Comparison of ENCODE assay signal across 25 cellular contexts in the genomic region with DNA sequence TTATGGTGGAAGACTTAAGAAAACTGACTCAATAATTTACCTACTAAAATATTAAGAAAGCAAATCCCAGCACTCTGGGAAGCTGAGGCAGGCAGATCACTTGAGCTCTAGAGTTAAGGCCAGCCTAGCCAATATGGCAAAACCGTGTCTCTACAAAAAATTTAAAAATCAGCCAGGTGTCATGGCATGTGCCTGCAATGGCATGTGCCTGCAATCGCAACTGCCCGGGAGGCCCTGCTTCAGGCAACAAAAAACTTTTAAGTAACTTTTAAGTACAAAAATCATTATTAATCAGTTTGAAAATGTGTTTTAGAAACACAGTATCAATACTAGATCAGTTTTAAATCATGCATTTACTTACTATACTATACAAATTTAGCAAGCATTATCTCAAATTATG. TPM values are rescaled to one million over a fixed set of nuclear protein-coding genes. Genes with fewer than 3 reads are reported as not detected.
A peak's percentile ranks its signal among the peaks of the same experiment; 100 is the strongest.
DNase-seq lines count a peak whose midpoint lies in the region; ATAC-seq and TF ChIP-seq lines count a peak whose summit lies in the region.
"Had no signal": no experiment of that assay in that cellular context is flagged by ENCODE, and none has a peak within 500 bp of the region (broad histone marks: within the 10 kb centered on the region; RNA-seq: fewer than 3 reads in every experiment).

No MANE protein-coding gene starts in this region.

- TF ChIP-seq RAD21 in IMR-90 (IDR thresholded peaks at IDR 0.05; ENCODE audit: low read length) = no peak

- no peak overlapping the region for H3K23ac ChIP-seq in IMR-90 (ENCODE audit: low read depth, low read length)
- H3K23ac ChIP-seq in trophoblast cell (ENCODE audit: low read length) = no peak overlapping the region

- CTCF ChIA-PET in IMR-90 (lab: Yijun Ruan, JAX) = no interaction called here

- H3K4me2 ChIP-seq in IMR-90 (ENCODE audit: low read depth, low read length) (no peak overlapping the region), trophoblast cell (ENCODE audit: low read length) (no peak overlapping the region)
- H3K4me2 ChIP-seq: BLaER1 had no signal

- H4K12ac ChIP-seq in trophoblast cell (ENCODE audit: low read depth, low read length) = no peak overlapping the region

- BruUV-seq in IMR-90 (replicated peaks; lab: Mats Ljungman, UMichigan) = no TSS peak

- no peak overlapping the region for H2BK12ac ChIP-seq in trophoblast cell (ENCODE audit: low read length)

- H3K36me3 Mint-ChIP-seq in endodermal cell (ENCODE audit: low read depth) = peaks cover 32% of the 10 kb centered on the region

- H2BK5ac ChIP-seq in IMR-90 (ENCODE audit: low read depth, low read length, poor library complexity, severe bottlenecking) (peak overlapping the region; percentile 10), trophoblast cell (ENCODE audit: low read depth, low read length, poor library complexity) (no peak overlapping the region)

- H4K8ac ChIP-seq in IMR-90 (ENCODE audit: low read depth in 2 of 2, low read length in 2 of 2) (peak overlapping the region in 1 of 2 experiments; percentile 37; a peak in 1 of 4 replicates), trophoblast cell (ENCODE audit: low read depth, low read length) (no peak overlapping the region)

- H3K4me1 ChIP-seq in IMR-90 (ENCODE audit: control insufficient read depth, insufficient read depth, low read length) (peaks cover 7% of the 10 kb centered on the region), endodermal cell (ENCODE audit: control insufficient read depth, insufficient read depth, low read length) (no peaks in the 10 kb centered on the region), trophoblast cell (ENCODE audit: control insufficient read depth in 1 of 2, insufficient read depth in 2 of 2, low read length in 2 of 2) (no peaks in the 10 kb centered on the region)
- H3K4me1 ChIP-seq: BE2C, BLaER1 had no signal

- dilution Hi-C loops in IMR-90 (cut with HindIII; ENCODE audit: low sequenced_read_pairs, unreplicated experiment) = no loop called here

- ATAC-seq in IMR-90 (ENCODE audit: low read depth) (no peak), HG02870 (IDR thresholded peaks at IDR 0.05; ENCODE audit: unreplicated experiment) (no peak)
- ATAC-seq: GM12878 had no signal

- H3K4me3 ChIP-seq in IMR-90 (ENCODE audit: insufficient read depth, low read depth, low read length) (no peak overlapping the region), endodermal cell (ENCODE audit: low read length) (no peak overlapping the region), trophoblast cell (ENCODE audit: low read depth, low read length) (no peak overlapping the region)
- H3K4me3 ChIP-seq: BLaER1, GM12878 had no signal

- H2BK120ac ChIP-seq in IMR-90 (ENCODE audit: low read depth, low read length) (no peak overlapping the region), trophoblast cell (ENCODE audit: insufficient read depth, low read length, poor library complexity) (no peak overlapping the region)

- H2AFZ ChIP-seq in IMR-90 (replicated peaks; ENCODE audit: low read length, poor library complexity) = no peak overlapping the region
- no peak overlapping the region for H2AFZ ChIP-seq in trophoblast cell (ENCODE audit: insufficient read depth, low read length, poor library complexity)

- no peak overlapping the region; the same call in 1 of the 2 replicates for H2AK5ac ChIP-seq in IMR-90 (ENCODE audit: low read depth, low read length)
- H2AK5ac ChIP-seq in trophoblast cell (ENCODE audit: low read length) = no peak overlapping the region

- H3K36me3 ChIP-seq in IMR-90 (ENCODE audit: control insufficient read depth, insufficient read depth, low read length) = peaks cover 19% of the 10 kb centered on the region
- H3K36me3 ChIP-seq in endodermal cell (ENCODE audit: control insufficient read depth, insufficient read depth, low read length) = peaks cover 46% of the 10 kb centered on the region
- peaks cover 2% of the 10 kb centered on the region in 2 experiments for H3K36me3 ChIP-seq in trophoblast cell (ENCODE audit: control insufficient read depth in 1 of 2, insufficient read depth in 2 of 2, low read length in 2 of 2)

- no peaks in the 10 kb centered on the region for H3K79me2 ChIP-seq in trophoblast cell (ENCODE audit: control insufficient read depth, insufficient read depth, low read length, poor library complexity)

- H3K9me3 ChIP-seq in IMR-90 (ENCODE audit: control insufficient read depth, insufficient read depth, low read length) (no peaks in the 10 kb centered on the region), endodermal cell (ENCODE audit: control insufficient read depth, low read length) (peaks cover 10% of the 10 kb centered on the region), trophoblast cell (ENCODE audit: insufficient read depth, low read depth, low read length) (no peaks in the 10 kb centered on the region)
- H3K9me3 ChIP-seq: BE2C had no signal

- intact Hi-C loops in IMR-90 (cut with micrococcal nuclease) = loop anchor here (1.0 to 10.0 kb wide), 2 partner anchors 46 to 872 kb away; a partner anchor contains a TSS

- POLR2A ChIA-PET in IMR-90 (lab: Charles Lee; ENCODE audit: unreplicated experiment) = no interaction called here

- no peaks in the 10 kb centered on the region for H4K20me1 ChIP-seq in IMR-90 (ENCODE audit: insufficient read depth, low read length)
- H4K20me1 ChIP-seq: BLaER1 had no signal

- no peak overlapping the region for H2AK9ac ChIP-seq in IMR-90 (replicated peaks; ENCODE audit: low read depth, low read length, poor library complexity)

- H2BK15ac ChIP-seq in IMR-90 (ENCODE audit: low read depth, low read length) = no peak overlapping the region

- H3K9me1 ChIP-seq in IMR-90 (ENCODE audit: insufficient read depth, low read length) = peaks cover 3% of the 10 kb centered on the region; the same call in 1 of the 2 replicates

- H3K79me1 ChIP-seq in IMR-90 (ENCODE audit: low read depth in 1 of 2, low read length in 2 of 2) (peaks cover 10 to 17% of the 10 kb centered on the region in 2 experiments; a peak in 3 of 4 replicates), trophoblast cell (ENCODE audit: low read length) (no peaks in the 10 kb centered on the region)

- H3K9me3 Mint-ChIP-seq in endodermal cell = peaks cover 6% of the 10 kb centered on the region
- H3K9me3 Mint-ChIP-seq: CD4-positive, alpha-beta memory T cell; CD4-positive, CD25-positive, alpha-beta regulatory T cell; CD8-positive, alpha-beta memory T cell had no signal

- no peak overlapping the region for H4K91ac ChIP-seq in IMR-90 (ENCODE audit: insufficient read depth, low read depth, low read length)
- H4K91ac ChIP-seq in trophoblast cell (ENCODE audit: low read depth, low read length) = no peak overlapping the region

- H3K4me3 Mint-ChIP-seq in endodermal cell = no peak overlapping the region
- H3K4me3 Mint-ChIP-seq: CD14-positive monocyte; CD4-positive, alpha-beta memory T cell; CD4-positive, CD25-positive, alpha-beta regulatory T cell had no signal

- no peak overlapping the region for H3K56ac ChIP-seq in IMR-90 (ENCODE audit: extremely low read depth, insufficient read depth, low read length)

- no peaks in the 10 kb centered on the region for H3K27me3 Mint-ChIP-seq in endodermal cell (ENCODE audit: insufficient read depth)
- H3K27me3 Mint-ChIP-seq: CD4-positive, alpha-beta memory T cell; CD4-positive, CD25-positive, alpha-beta regulatory T cell; CD8-positive, alpha-beta memory T cell had no signal

- 80% methylated on average over 1 of the region's 3 CpGs; no CpG with 5 or more reads in 1 of the 2 experiments for WGBS in IMR-90 (ENCODE audit: extremely low coverage in 2 of 2, insufficient read length in 1 of 2), 2 experiments
- 97 to 100% methylated on average over 1 to 3 of the region's 3 CpGs for WGBS in endodermal cell (ENCODE audit: insufficient coverage in 1 of 2, insufficient read length in 1 of 2), 2 experiments
- WGBS in trophoblast cell (ENCODE audit: extremely low coverage, insufficient coverage, insufficient read length) = no CpG with 5 or more reads among the region's 3 CpGs

- no peak for DNase-seq in IMR-90
- no peak for DNase-seq in endodermal cell
- peak; percentile 55 to 73 for DNase-seq in trophoblast cell
- DNase-seq in activated CD4-positive, alpha-beta T cell treated with anti-CD3 and anti-CD28 coated beads, Interleukin-2, amount 50 U/mL, for 4 hours = no peak
- no peak for DNase-seq in mucosa of gallbladder (ENCODE audit: low spot score)
- no peak for DNase-seq in NCI-H1092 treated with DMSO at 0.1 percent for 48 hours (lab: John Stamatoyannopoulos, UW)
- DNase-seq: 8988T; ACHN; BE2C; C1 segment of cervical spinal cord; CD4-positive, alpha-beta memory T cell; CD4-positive, CD25-positive, alpha-beta regulatory T cell; CD8-positive, alpha-beta memory T cell; COR-L47; DMS 273 treated with DMSO at 0.1 percent for 48 hours; DMS153; DMS53; DMS79; DND-41; EL; GDM1 had no signal

- peaks cover 2% of the 10 kb centered on the region for H3K4me1 Mint-ChIP-seq in endodermal cell

- H2BK20ac ChIP-seq in IMR-90 (ENCODE audit: low read depth, low read length) = 0 out of 2 replicates have a peak overlapping the region, but pooled peaks have one; percentile 3

- in situ Hi-C loops in IMR-90 (cut with MboI; ENCODE audit: low sequenced_read_pairs) = no loop called here

- TF ChIP-seq POLR2A in IMR-90 (IDR thresholded peaks at IDR 0.05; ENCODE audit: low read depth, low read length) = no peak

- H3K27ac Mint-ChIP-seq in endodermal cell = peak overlapping the region; percentile 54
- H3K27ac Mint-ChIP-seq: CD14-positive monocyte; CD4-positive, CD25-positive, alpha-beta regulatory T cell had no signal

- peak overlapping the region; percentile 9; the same call in 1 of the 2 replicates for H3K18ac ChIP-seq in IMR-90 (ENCODE audit: low read depth, low read length)
- no peak overlapping the region for H3K18ac ChIP-seq in trophoblast cell (ENCODE audit: low read length)

- H3K27ac ChIP-seq in IMR-90 (ENCODE audit: insufficient read depth, low read length) (peak overlapping the region; percentile 41; the same call in 1 of the 2 replicates), endodermal cell (ENCODE audit: low read depth, low read length) (no peak overlapping the region), trophoblast cell (ENCODE audit: low read depth, low read length) (no peak overlapping the region)
- H3K27ac ChIP-seq: BLaER1 had no signal

- 0 out of 2 replicates have a peak overlapping the region, but pooled peaks have one; percentile 63 for H4K5ac ChIP-seq in IMR-90 (ENCODE audit: low read depth, low read length)

- H3K14ac ChIP-seq in IMR-90 (replicated peaks; ENCODE audit: low read depth, low read length) (0 out of 2 replicates have a peak overlapping the region, but pooled peaks have one; percentile 3), trophoblast cell (ENCODE audit: low read length) (no peak overlapping the region)

- H3K27me3 ChIP-seq in IMR-90 (ENCODE audit: control insufficient read depth, insufficient read depth, low read length) = no peaks in the 10 kb centered on the region
- H3K27me3 ChIP-seq in endodermal cell (ENCODE audit: control insufficient read depth, insufficient read depth, low read length, poor library complexity, severe bottlenecking) = no peaks in the 10 kb centered on the region
- no peaks in the 10 kb centered on the region for H3K27me3 ChIP-seq in trophoblast cell (ENCODE audit: insufficient read depth, low read length)
- H3K27me3 ChIP-seq: BE2C, BLaER1 had no signal

- TF ChIP-seq CTCF in IMR-90 (conservative IDR thresholded peaks at IDR 0.05; ENCODE audit: low read depth, low read length) (no peak), endodermal cell (conservative IDR thresholded peaks at IDR 0.05) (no peak)

- no peak overlapping the region for H3K4ac ChIP-seq in IMR-90 (ENCODE audit: low read depth, low read length)
- H3K4ac ChIP-seq in trophoblast cell (ENCODE audit: low read depth, low read length) = no peak overlapping the region

- H3K9ac ChIP-seq in IMR-90 (ENCODE audit: low read depth, low read length) (no peak overlapping the region), endodermal cell (ENCODE audit: extremely low read depth, low read length, poor library complexity, severe bottlenecking) (no peak overlapping the region), trophoblast cell (ENCODE audit: low read length) (no peak overlapping the region)
- H3K9ac ChIP-seq: BLaER1 had no signal

RNA-seq across cellular contexts. Expression of a gene that starts 17.5 kb away (rescaled TPM):
- total RNA-seq in IMR-90 (2012; rRNA removed) (15.8 and 16.1 TPM in 2 replicates), endodermal cell (10 to 100 TPM; 29.2 to 59.8 TPM), mucosa of gallbladder (54.2 TPM)
- polyA plus RNA-seq in IMR-90 (2012; rRNA removed) = 9.2 and 14.5 TPM in 2 replicates
- 1.8 and 3.1 TPM in 2 replicates for polyA plus RNA-seq in IMR-90 (2012; cell fraction: cytosol; rRNA removed)
- 3.4 and 37.3 TPM in 2 replicates for polyA plus RNA-seq in IMR-90 (2012; cell fraction: nucleus; rRNA removed; ENCODE audit: low replicate concordance)
- polyA plus RNA-seq in endodermal cell (2013, experiment 1 of 2) = 42.4 TPM
- 36.3 TPM for polyA plus RNA-seq in endodermal cell (2013, experiment 2 of 2)
- polyA plus RNA-seq in trophoblast cell (2013) = 7.9 and 10.3 TPM in 2 replicates

Comparison
In these comparisons a context has a peak if more than half of its experiments do, and no peak if none do; other contexts are left out.
1. DNase-seq: peak in trophoblast cell (2 of 2); none in IMR-90 (single experiment), endodermal cell (single experiment), activated CD4-positive, alpha-beta T cell treated with anti-CD3 and anti-CD28 coated beads, Interleukin-2, amount 50 U/mL, for 4 hours (0 of 2), mucosa of gallbladder (single experiment) and NCI-H1092 treated with DMSO at 0.1 percent for 48 hours (single experiment).